Comparison of ENCODE assay signal across 16 cellular contexts in genomic region chr6:44672086-44672485, GRCh38.
A peak's percentile ranks its signal among the peaks of the same experiment; 100 is the strongest.
DNase-seq lines count a peak whose midpoint lies in the region; ATAC-seq lines count a peak whose summit lies in the region.
"Had no signal": no experiment of that assay in that cellular context is flagged by ENCODE, and none has a peak within 500 bp of the region (broad histone marks: within the 10 kb centered on the region; RNA-seq: fewer than 3 reads in every experiment).

No MANE protein-coding gene starts in this region.

- H4K8ac ChIP-seq in mesendoderm (ENCODE audit: low read depth, low read length) = no peak overlapping the region

- H3K4me1 ChIP-seq in HUES6 (ENCODE audit: control insufficient read depth, insufficient read depth, low read length) (peaks cover 44% of the 10 kb centered on the region), SJCRH30 (peaks cover 72% of the 10 kb centered on the region), mesendoderm (ENCODE audit: control insufficient read depth, low read depth, low read length) (peaks cover 9% of the 10 kb centered on the region), HAP-1 (peaks cover 7% of the 10 kb centered on the region; the same call in 1 of the 2 replicates)

- no peak overlapping the region for H2BK120ac ChIP-seq in mesendoderm (ENCODE audit: low read depth, low read length)

- no peak overlapping the region for H3K4me3 ChIP-seq in HUES6 (ENCODE audit: low read depth, low read length)
- no peak overlapping the region for H3K4me3 ChIP-seq in SJCRH30
- no peak overlapping the region for H3K4me3 ChIP-seq in mesendoderm (ENCODE audit: low read length)
- no peak overlapping the region for H3K4me3 ChIP-seq in HAP-1

- intact Hi-C loops in sciatic nerve (cut with DNase I) = no loop called here

- ATAC-seq in sciatic nerve = no peak

- no peak overlapping the region for H3K4ac ChIP-seq in mesendoderm (ENCODE audit: low read depth, low read length)

- H3K9ac ChIP-seq in HUES6 (ENCODE audit: low read length) (peak overlapping the region; percentile 12), mesendoderm (ENCODE audit: low read length) (no peak overlapping the region)

- peak overlapping the region; percentile 44 for H3K56ac ChIP-seq in mesendoderm (ENCODE audit: low read length)

- H3K18ac ChIP-seq in mesendoderm (ENCODE audit: low read length) = no peak overlapping the region

- H2BK15ac ChIP-seq in mesendoderm (replicated peaks; ENCODE audit: low read depth) = no peak overlapping the region

- H3K36me3 ChIP-seq in HUES6 (ENCODE audit: control insufficient read depth, insufficient read depth, low read length) (no peaks in the 10 kb centered on the region), SJCRH30 (no peaks in the 10 kb centered on the region), mesendoderm (ENCODE audit: control insufficient read depth, insufficient read depth, low read length) (no peaks in the 10 kb centered on the region), HAP-1 (replicated peaks) (no peaks in the 10 kb centered on the region)

- H3K23ac ChIP-seq in mesendoderm (ENCODE audit: low read length) = no peak overlapping the region

- in situ Hi-C loops in HAP-1 (cut with MboI; ENCODE audit: low sequenced_read_pairs) = loop anchor here (25.0 kb wide), 1 partner anchor 740 kb away; no protein-coding TSS in a partner anchor

- DNase-seq in SJCRH30 (peak; percentile 74 to 80), mesendoderm (no peak), sciatic nerve (ENCODE audit: low spot score) (peak; percentile 0), HAP-1 (ENCODE audit: low spot score in 2 of 2) (no peak), NCI-H1930 (lab: John Stamatoyannopoulos, UW) (no peak), HUDEP-2 (lab: John Stamatoyannopoulos, UW; ENCODE audit: unreplicated experiment in 76 of 76) (no peak)
- DNase-seq: ACHN, AML-193, NCI-H1105, NCI-H2081 treated with DMSO at 0.1 percent for 48 hours, NCI-H774, OCI-M1, RPMI8226, SW 1271 had no signal

- no peak overlapping the region for H2AK5ac ChIP-seq in mesendoderm (ENCODE audit: low read length)

- H3K79me1 ChIP-seq in mesendoderm (ENCODE audit: low read length) = no peaks in the 10 kb centered on the region

- H3K4me2 ChIP-seq in mesendoderm (ENCODE audit: low read length) = no peak overlapping the region

- no peaks in the 10 kb centered on the region for H3K27me3 ChIP-seq in HUES6 (ENCODE audit: control insufficient read depth, insufficient read depth, low read length)
- no peaks in the 10 kb centered on the region for H3K27me3 ChIP-seq in SJCRH30
- H3K27me3 ChIP-seq in mesendoderm (ENCODE audit: insufficient read depth, low read length, poor library complexity) = no peaks in the 10 kb centered on the region
- H3K27me3 ChIP-seq in HAP-1 (ENCODE audit: low read depth) = no peaks in the 10 kb centered on the region

- no peak overlapping the region for H2BK5ac ChIP-seq in mesendoderm (ENCODE audit: low read length)

- no CpG with 5 or more reads among the region's 3 CpGs for WGBS in mesendoderm (ENCODE audit: extremely low coverage, insufficient coverage, low lambda C conversion rate)

- H3K9me3 ChIP-seq in HUES6 (ENCODE audit: control insufficient read depth, insufficient read depth, low read depth, low read length) (no peaks in the 10 kb centered on the region), SJCRH30 (replicated peaks) (no peaks in the 10 kb centered on the region), HAP-1 (no peaks in the 10 kb centered on the region)

- no peak overlapping the region for H3K27ac ChIP-seq in HUES6 (ENCODE audit: low read depth, low read length)
- peak overlapping the region; percentile 40 for H3K27ac ChIP-seq in SJCRH30
- H3K27ac ChIP-seq in mesendoderm (ENCODE audit: low read depth, low read length) = no peak overlapping the region
- H3K27ac ChIP-seq: C4-2B had no signal

- no peak overlapping the region for H4K5ac ChIP-seq in mesendoderm (ENCODE audit: low read length)

- no peaks in the 10 kb centered on the region for H3K79me2 ChIP-seq in mesendoderm (ENCODE audit: control insufficient read depth, insufficient read depth, low read length)

Comparison
In these comparisons a context has a peak if more than half of its experiments do, and no peak if none do; other contexts are left out.
1. DNase-seq: peak in SJCRH30 (2 of 2) and sciatic nerve (single experiment); none in mesendoderm (single experiment), HAP-1 (0 of 2), NCI-H1930 (0 of 2) and HUDEP-2 (0 of 76).